ENCODE assay signal across 1 cellular context in the genomic region with DNA sequence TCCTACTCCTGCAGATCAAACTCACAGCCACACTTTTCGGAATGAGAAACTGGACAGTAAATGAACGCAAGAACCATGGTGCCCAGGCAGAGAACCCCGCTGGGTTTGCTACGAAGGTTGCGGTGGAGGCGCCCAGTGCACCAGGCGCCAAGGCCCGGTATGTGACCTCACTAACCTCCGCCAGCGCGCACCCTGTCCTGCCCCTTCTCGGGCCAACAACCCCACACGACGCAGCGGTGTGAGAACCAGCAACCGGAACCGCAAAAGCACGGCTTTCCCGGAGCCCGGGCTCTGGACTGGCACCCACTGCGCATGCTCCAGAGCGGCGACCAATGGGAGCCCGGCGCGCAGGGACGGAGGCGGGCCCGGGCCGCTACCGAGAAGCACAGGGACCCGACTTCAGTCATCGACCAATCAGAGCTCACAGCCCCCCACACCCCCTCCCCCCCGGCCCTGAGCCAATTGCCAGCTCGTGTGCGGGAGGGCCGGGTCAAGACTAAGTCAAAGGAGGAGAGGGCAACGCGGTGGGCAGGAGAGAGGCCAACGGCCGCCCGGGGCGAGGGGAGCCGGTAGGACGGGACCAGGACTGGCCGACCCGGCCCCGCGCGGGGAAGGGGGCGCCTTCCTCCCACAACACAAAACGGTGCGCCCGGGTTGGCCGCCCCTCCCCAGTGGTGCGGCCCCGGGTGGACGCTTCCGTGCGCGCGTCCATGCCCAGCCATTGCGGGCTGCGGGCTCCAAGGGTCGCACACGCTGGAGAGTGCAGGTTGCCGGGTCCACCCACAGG.
A peak's percentile ranks its signal among the peaks of the same experiment; 100 is the strongest.
TF ChIP-seq lines count a peak whose summit lies in the region.

No MANE protein-coding gene starts in this region.

TF ChIP-seq in HEK293, 187 proteins besides CTCF, POLR2A, EP300 and RAD21 (continued from another document and continues in another):
- no peak for TF ChIP-seq ZNF391 (tag by site-specific recombination; IDR thresholded peaks at IDR 0.05; ENCODE audit: borderline replicate concordance, low read depth)
- TF ChIP-seq, protein P1, sequence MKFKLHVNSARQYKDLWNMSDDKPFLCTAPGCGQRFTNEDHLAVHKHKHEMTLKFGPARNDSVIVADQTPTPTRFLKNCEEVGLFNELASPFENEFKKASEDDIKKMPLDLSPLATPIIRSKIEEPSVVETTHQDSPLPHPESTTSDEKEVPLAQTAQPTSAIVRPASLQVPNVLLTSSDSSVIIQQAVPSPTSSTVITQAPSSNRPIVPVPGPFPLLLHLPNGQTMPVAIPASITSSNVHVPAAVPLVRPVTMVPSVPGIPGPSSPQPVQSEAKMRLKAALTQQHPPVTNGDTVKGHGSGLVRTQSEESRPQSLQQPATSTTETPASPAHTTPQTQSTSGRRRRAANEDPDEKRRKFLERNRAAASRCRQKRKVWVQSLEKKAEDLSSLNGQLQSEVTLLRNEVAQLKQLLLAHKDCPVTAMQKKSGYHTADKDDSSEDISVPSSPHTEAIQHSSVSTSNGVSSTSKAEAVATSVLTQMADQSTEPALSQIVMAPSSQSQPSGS (tag by site-specific recombination; IDR thresholded peaks at IDR 0.05; ENCODE audit: low read depth): no peak
- no peak for TF ChIP-seq ZNF433 (tag by site-specific recombination; IDR thresholded peaks at IDR 0.05; ENCODE audit: low read depth)
- no peak for TF ChIP-seq ZNF274 (IDR thresholded peaks at IDR 0.05; ENCODE audit: low read length)
- no peak for TF ChIP-seq ZNF274 (tag by site-specific recombination; IDR thresholded peaks at IDR 0.05; ENCODE audit: borderline replicate concordance)
- TF ChIP-seq ZNF626 (tag by site-specific recombination; IDR thresholded peaks at IDR 0.05): no peak
- TF ChIP-seq ZNF658 (tag by site-specific recombination; IDR thresholded peaks at IDR 0.05): no peak
- no peak for TF ChIP-seq ZNF837 (tag by site-specific recombination; IDR thresholded peaks at IDR 0.05)
- no peak for TF ChIP-seq ZSCAN16 (tag by site-specific recombination; IDR thresholded peaks at IDR 0.05)
- TF ChIP-seq ZNF121 (tag by site-specific recombination; IDR thresholded peaks at IDR 0.05): no peak
- no peak for TF ChIP-seq RBAK (tag by site-specific recombination; IDR thresholded peaks at IDR 0.05)
- TF ChIP-seq, protein P2, sequence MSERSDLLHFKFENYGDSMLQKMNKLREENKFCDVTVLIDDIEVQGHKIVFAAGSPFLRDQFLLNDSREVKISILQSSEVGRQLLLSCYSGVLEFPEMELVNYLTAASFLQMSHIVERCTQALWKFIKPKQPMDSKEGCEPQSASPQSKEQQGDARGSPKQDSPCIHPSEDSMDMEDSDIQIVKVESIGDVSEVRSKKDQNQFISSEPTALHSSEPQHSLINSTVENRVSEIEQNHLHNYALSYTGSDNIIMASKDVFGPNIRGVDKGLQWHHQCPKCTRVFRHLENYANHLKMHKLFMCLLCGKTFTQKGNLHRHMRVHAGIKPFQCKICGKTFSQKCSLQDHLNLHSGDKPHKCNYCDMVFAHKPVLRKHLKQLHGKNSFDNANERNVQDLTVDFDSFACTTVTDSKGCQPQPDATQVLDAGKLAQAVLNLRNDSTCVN (tag by site-specific recombination; optimal IDR thresholded peaks at IDR 0.05): peak; percentile 71
- TF ChIP-seq ZNF416 (tag by site-specific recombination; IDR thresholded peaks at IDR 0.05): no peak
- no peak for TF ChIP-seq SCRT2 (tag by site-specific recombination; IDR thresholded peaks at IDR 0.05)
- TF ChIP-seq, protein P3, sequence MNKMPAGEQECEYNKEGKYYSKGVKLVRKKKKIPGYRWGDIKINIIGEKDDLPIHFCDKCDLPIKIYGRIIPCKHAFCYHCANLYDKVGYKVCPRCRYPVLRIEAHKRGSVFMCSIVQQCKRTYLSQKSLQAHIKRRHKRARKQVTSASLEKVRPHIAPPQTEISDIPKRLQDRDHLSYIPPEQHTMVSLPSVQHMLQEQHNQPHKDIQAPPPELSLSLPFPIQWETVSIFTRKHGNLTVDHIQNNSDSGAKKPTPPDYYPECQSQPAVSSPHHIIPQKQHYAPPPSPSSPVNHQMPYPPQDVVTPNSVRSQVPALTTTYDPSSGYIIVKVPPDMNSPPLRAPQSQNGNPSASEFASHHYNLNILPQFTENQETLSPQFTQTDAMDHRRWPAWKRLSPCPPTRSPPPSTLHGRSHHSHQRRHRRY (tag by site-specific recombination; IDR thresholded peaks at IDR 0.05): no peak
- TF ChIP-seq, protein P4, sequence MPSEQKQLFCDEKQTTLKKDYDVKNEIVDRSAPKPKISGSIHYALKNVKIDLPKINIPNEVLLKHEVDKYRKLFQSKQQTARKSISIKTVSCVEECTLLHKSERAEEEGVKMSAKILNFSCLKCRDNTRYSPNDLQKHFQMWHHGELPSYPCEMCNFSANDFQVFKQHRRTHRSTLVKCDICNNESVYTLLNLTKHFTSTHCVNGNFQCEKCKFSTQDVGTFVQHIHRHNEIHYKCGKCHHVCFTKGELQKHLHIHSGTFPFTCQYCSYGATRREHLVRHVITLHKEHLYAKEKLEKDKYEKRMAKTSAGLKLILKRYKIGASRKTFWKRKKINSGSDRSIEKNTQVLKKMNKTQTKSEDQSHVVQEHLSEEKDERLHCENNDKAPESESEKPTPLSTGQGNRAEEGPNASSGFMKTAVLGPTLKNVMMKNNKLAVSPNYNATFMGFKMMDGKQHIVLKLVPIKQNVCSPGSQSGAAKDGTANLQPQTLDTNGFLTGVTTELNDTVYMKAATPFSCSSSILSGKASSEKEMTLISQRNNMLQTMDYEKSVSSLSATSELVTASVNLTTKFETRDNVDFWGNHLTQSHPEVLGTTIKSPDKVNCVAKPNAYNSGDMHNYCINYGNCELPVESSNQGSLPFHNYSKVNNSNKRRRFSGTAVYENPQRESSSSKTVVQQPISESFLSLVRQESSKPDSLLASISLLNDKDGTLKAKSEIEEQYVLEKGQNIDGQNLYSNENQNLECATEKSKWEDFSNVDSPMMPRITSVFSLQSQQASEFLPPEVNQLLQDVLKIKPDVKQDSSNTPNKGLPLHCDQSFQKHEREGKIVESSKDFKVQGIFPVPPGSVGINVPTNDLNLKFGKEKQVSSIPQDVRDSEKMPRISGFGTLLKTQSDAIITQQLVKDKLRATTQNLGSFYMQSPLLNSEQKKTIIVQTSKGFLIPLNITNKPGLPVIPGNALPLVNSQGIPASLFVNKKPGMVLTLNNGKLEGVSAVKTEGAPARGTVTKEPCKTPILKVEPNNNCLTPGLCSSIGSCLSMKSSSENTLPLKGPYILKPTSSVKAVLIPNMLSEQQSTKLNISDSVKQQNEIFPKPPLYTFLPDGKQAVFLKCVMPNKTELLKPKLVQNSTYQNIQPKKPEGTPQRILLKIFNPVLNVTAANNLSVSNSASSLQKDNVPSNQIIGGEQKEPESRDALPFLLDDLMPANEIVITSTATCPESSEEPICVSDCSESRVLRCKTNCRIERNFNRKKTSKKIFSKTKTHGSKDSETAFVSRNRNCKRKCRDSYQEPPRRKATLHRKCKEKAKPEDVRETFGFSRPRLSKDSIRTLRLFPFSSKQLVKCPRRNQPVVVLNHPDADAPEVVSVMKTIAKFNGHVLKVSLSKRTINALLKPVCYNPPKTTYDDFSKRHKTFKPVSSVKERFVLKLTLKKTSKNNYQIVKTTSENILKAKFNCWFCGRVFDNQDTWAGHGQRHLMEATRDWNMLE (tag by site-specific recombination; conservative IDR thresholded peaks at IDR 0.05; ENCODE audit: low read depth): no peak
- TF ChIP-seq ZFP41 (tag by site-specific recombination; IDR thresholded peaks at IDR 0.05; ENCODE audit: borderline replicate concordance): no peak
- TF ChIP-seq, protein P5, sequence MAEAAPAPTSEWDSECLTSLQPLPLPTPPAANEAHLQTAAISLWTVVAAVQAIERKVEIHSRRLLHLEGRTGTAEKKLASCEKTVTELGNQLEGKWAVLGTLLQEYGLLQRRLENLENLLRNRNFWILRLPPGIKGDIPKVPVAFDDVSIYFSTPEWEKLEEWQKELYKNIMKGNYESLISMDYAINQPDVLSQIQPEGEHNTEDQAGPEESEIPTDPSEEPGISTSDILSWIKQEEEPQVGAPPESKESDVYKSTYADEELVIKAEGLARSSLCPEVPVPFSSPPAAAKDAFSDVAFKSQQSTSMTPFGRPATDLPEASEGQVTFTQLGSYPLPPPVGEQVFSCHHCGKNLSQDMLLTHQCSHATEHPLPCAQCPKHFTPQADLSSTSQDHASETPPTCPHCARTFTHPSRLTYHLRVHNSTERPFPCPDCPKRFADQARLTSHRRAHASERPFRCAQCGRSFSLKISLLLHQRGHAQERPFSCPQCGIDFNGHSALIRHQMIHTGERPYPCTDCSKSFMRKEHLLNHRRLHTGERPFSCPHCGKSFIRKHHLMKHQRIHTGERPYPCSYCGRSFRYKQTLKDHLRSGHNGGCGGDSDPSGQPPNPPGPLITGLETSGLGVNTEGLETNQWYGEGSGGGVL (tag by site-specific recombination; IDR thresholded peaks at IDR 0.05): no peak
- TF ChIP-seq ZFHX2 (tag by site-specific recombination; conservative IDR thresholded peaks at IDR 0.05): peak; percentile 44; the same call in 1 of the 2 replicates
- no peak for TF ChIP-seq TRIM28 (IDR thresholded peaks at IDR 0.05; ENCODE audit: borderline replicate concordance, low read length)
- no peak for TF ChIP-seq ZSCAN30 (tag by site-specific recombination; IDR thresholded peaks at IDR 0.05)
- no peak for TF ChIP-seq ZNF510 (tag by site-specific recombination; IDR thresholded peaks at IDR 0.05; ENCODE audit: insufficient replicate concordance)
- no peak for TF ChIP-seq ZNF426 (tag by site-specific recombination; IDR thresholded peaks at IDR 0.05)
- TF ChIP-seq WT1 (tag by site-specific recombination; IDR thresholded peaks at IDR 0.05): no peak
- no peak for TF ChIP-seq ZNF404 (tag by site-specific recombination; IDR thresholded peaks at IDR 0.05)
- TF ChIP-seq ZBTB8A (tag by site-specific recombination; IDR thresholded peaks at IDR 0.05): 0 out of 2 replicates have a peak, but pooled peaks have one; percentile 15
- TF ChIP-seq, protein P6, sequence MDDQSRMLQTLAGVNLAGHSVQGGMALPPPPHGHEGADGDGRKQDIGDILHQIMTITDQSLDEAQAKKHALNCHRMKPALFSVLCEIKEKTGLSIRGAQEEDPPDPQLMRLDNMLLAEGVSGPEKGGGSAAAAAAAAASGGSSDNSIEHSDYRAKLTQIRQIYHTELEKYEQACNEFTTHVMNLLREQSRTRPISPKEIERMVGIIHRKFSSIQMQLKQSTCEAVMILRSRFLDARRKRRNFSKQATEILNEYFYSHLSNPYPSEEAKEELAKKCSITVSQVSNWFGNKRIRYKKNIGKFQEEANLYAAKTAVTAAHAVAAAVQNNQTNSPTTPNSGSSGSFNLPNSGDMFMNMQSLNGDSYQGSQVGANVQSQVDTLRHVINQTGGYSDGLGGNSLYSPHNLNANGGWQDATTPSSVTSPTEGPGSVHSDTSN (CRISPR knock-in tag; IDR thresholded peaks at IDR 0.05): no peak
- no peak for TF ChIP-seq ZNF23 (tag by site-specific recombination; IDR thresholded peaks at IDR 0.05; ENCODE audit: borderline replicate concordance)
- no peak for TF ChIP-seq ZNF311 (tag by site-specific recombination; IDR thresholded peaks at IDR 0.05; ENCODE audit: borderline replicate concordance)
- TF ChIP-seq ZNF610 (tag by site-specific recombination; IDR thresholded peaks at IDR 0.05; ENCODE audit: borderline replicate concordance): no peak
- TF ChIP-seq, protein P7, sequence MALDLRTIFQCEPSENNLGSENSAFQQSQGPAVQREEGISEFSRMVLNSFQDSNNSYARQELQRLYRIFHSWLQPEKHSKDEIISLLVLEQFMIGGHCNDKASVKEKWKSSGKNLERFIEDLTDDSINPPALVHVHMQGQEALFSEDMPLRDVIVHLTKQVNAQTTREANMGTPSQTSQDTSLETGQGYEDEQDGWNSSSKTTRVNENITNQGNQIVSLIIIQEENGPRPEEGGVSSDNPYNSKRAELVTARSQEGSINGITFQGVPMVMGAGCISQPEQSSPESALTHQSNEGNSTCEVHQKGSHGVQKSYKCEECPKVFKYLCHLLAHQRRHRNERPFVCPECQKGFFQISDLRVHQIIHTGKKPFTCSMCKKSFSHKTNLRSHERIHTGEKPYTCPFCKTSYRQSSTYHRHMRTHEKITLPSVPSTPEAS (tag by site-specific recombination; IDR thresholded peaks at IDR 0.05): no peak
- TF ChIP-seq ZNF324 (tag by site-specific recombination; IDR thresholded peaks at IDR 0.05): no peak
- TF ChIP-seq ZNF776 (tag by site-specific recombination; IDR thresholded peaks at IDR 0.05; ENCODE audit: borderline replicate concordance): no peak
- peak; percentile 49 for TF ChIP-seq ZNF600 (tag by site-specific recombination; IDR thresholded peaks at IDR 0.05)
- TF ChIP-seq ZNF138 (tag by site-specific recombination; IDR thresholded peaks at IDR 0.05; ENCODE audit: borderline replicate concordance): no peak
- no peak for TF ChIP-seq ZNF48 (tag by site-specific recombination; IDR thresholded peaks at IDR 0.05)
- TF ChIP-seq, protein P8, sequence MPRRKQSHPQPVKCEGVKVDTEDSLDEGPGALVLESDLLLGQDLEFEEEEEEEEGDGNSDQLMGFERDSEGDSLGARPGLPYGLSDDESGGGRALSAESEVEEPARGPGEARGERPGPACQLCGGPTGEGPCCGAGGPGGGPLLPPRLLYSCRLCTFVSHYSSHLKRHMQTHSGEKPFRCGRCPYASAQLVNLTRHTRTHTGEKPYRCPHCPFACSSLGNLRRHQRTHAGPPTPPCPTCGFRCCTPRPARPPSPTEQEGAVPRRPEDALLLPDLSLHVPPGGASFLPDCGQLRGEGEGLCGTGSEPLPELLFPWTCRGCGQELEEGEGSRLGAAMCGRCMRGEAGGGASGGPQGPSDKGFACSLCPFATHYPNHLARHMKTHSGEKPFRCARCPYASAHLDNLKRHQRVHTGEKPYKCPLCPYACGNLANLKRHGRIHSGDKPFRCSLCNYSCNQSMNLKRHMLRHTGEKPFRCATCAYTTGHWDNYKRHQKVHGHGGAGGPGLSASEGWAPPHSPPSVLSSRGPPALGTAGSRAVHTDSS (tag by site-specific recombination; IDR thresholded peaks at IDR 0.05): no peak; the same call in 1 of the 2 replicates
- no peak for TF ChIP-seq ZNF114 (tag by site-specific recombination; IDR thresholded peaks at IDR 0.05)
- TF ChIP-seq, protein P9, sequence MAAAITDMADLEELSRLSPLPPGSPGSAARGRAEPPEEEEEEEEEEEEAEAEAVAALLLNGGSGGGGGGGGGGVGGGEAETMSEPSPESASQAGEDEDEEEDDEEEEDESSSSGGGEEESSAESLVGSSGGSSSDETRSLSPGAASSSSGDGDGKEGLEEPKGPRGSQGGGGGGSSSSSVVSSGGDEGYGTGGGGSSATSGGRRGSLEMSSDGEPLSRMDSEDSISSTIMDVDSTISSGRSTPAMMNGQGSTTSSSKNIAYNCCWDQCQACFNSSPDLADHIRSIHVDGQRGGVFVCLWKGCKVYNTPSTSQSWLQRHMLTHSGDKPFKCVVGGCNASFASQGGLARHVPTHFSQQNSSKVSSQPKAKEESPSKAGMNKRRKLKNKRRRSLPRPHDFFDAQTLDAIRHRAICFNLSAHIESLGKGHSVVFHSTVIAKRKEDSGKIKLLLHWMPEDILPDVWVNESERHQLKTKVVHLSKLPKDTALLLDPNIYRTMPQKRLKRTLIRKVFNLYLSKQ (tag by site-specific recombination; IDR thresholded peaks at IDR 0.05; ENCODE audit: borderline replicate concordance): no peak
- TF ChIP-seq ZNF596 (tag by site-specific recombination; IDR thresholded peaks at IDR 0.05): no peak
